8 cellular contexts compared by ENCODE assay signal in the genomic region with DNA sequence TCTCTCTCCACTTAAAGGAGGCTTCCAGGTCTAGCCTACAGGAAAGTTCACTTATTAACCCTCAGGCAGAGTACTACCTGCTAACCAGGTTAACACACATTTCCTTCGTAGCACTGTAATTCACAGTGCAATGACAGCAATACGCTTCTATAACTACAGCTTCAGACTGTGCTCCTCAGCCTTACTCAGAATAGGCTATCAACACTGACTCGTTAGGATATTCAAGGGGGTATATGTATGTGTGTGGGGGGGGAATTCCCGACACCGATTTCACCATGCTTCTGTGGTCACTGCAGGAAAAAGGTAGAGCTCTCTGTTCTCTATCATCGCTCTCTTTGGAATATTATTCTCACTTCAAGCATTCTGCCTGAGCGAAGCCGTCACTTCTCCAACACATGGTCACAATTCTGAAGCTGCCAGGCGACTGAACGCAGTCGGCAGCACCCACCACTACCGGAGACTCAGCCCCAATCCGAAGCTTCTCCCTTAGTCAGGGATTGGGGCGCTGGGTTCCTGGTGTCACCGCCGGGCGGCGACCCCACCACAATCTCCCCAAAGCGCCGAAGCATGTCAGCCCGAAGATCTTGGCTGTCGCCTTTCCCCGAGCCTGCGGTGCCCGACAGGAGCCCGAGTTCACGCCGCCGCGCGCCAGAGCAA. TPM values are rescaled to one million over a fixed set of nuclear protein-coding genes. Genes with fewer than 3 reads are reported as not detected.
DNase-seq lines count a peak whose midpoint lies in the region; ATAC-seq, FAIRE-seq and TF ChIP-seq lines count a peak whose summit lies in the region.

No MANE protein-coding gene starts in this region.

- H3K9me3 ChIP-seq in A549 = no peaks in the 10 kb centered on the region
- no peaks in the 10 kb centered on the region for H3K9me3 ChIP-seq in HUES64 (ENCODE audit: insufficient read depth, low read depth, low read length)
- H3K9me3 ChIP-seq in iPS-18a (ENCODE audit: control insufficient read depth, low read depth, low read length) = no peaks in the 10 kb centered on the region

- peak overlapping the region; percentile 97 for H3K4me2 ChIP-seq in A549

- H3K4me1 ChIP-seq in A549 = peaks cover 22% of the 10 kb centered on the region
- peaks cover 13% of the 10 kb centered on the region for H3K4me1 ChIP-seq in HUES64 (ENCODE audit: insufficient read depth, low read length)
- no peaks in the 10 kb centered on the region for H3K4me1 ChIP-seq in iPS-18a (ENCODE audit: control insufficient read depth, low read depth, low read length)

- H3K27me3 ChIP-seq in HUES64 (ENCODE audit: insufficient read depth, low read length) = no peaks in the 10 kb centered on the region
- no peaks in the 10 kb centered on the region for H3K27me3 ChIP-seq in iPS-18a (ENCODE audit: control insufficient read depth, insufficient read depth, low read length)

- WGBS in A549 (ENCODE audit: missing lambda C conversion rate) = 7% methylated on average over 20 of the region's 31 CpGs
- WGBS in HUES64 = 5% methylated on average over 31 of the region's 31 CpGs

- TF ChIP-seq POLR2A in A549 (IDR thresholded peaks at IDR 0.05; ENCODE audit: low read length) = no peak

- ATAC-seq in A549 = peak; percentile 35 to 58
- ATAC-seq in GM19463 (IDR thresholded peaks at IDR 0.05; ENCODE audit: unreplicated experiment) = peak; percentile 22

- H3K36me3 ChIP-seq in HUES64 (ENCODE audit: insufficient read depth, low read length) (peaks cover 30% of the 10 kb centered on the region), iPS-18a (ENCODE audit: control insufficient read depth, low read depth, low read length) (peaks cover 25% of the 10 kb centered on the region)

- CTCF ChIA-PET in A549 (lab: Yijun Ruan, JAX) = interaction anchor here (0.7 to 6.2 kb wide), 12 partner anchors 10 to 337 kb away, joined by 3 to 102 read pairs (median 6); a partner anchor contains a TSS

- TF ChIP-seq EP300 in A549 (IDR thresholded peaks at IDR 0.05) = no peak

- DNase-seq in A549 (ENCODE audit: low read depth in 1 of 2, low spot score in 1 of 2) = no peak
- DNase-seq in activated naive CD4-positive, alpha-beta T cell treated with anti-CD3 and anti-CD28 coated beads, Interleukin-2, amount 50 U/mL, for 16 hours = peak; percentile 67
- DNase-seq in stimulated activated CD4-positive, alpha-beta T cell treated with anti-CD3 and anti-CD28 coated beads, Interleukin-4, amount 100 ng/mL, for 24 hours = peak; percentile 74
- no peak for DNase-seq in COR-L47 (lab: John Stamatoyannopoulos, UW)
- no peak for DNase-seq in GF-D8 (lab: John Stamatoyannopoulos, UW)

- H3K4me3 ChIP-seq in A549 (peak overlapping the region; percentile 97), HUES64 (ENCODE audit: low read length) (peak overlapping the region; percentile 96), iPS-18a (ENCODE audit: low read length) (peak overlapping the region; percentile 88)

- 0 out of 3 replicates have a peak, but pooled peaks have one; percentile 20 for TF ChIP-seq CTCF in A549 (IDR thresholded peaks at IDR 0.05)

- peak overlapping the region; percentile 99 for H3K9ac ChIP-seq in HUES64 (ENCODE audit: low read depth, low read length)
- peak overlapping the region; percentile 95 for H3K9ac ChIP-seq in iPS-18a (ENCODE audit: low read length)

- TF ChIP-seq RAD21 in A549 (conservative IDR thresholded peaks at IDR 0.05 in 1 of 2, IDR thresholded peaks at IDR 0.05 in 1 of 2) = no peak

- FAIRE-seq in A549 (lab: Jason Lieb, UNC) = no peak

- H3K27ac ChIP-seq in A549 = peak overlapping the region; percentile 96
- peak overlapping the region; percentile 98 for H3K27ac ChIP-seq in HUES64 (ENCODE audit: low read depth, low read length)
- no peak overlapping the region for H3K27ac ChIP-seq in iPS-18a (ENCODE audit: low read length)

- POLR2A ChIA-PET in A549 (lab: Yijun Ruan, JAX) = interaction anchor here (0.5 to 3.8 kb wide), 17 partner anchors 9 to 226 kb away, joined by 3 to 86 read pairs (median 4); a partner anchor contains a TSS

TF ChIP-seq in A549, 52 proteins besides CTCF, POLR2A, EP300 and RAD21:
- no peak for TF ChIP-seq SREBF2 (IDR thresholded peaks at IDR 0.05)
- TF ChIP-seq BHLHE40 (IDR thresholded peaks at IDR 0.05; ENCODE audit: low read depth, low read length) = no peak
- TF ChIP-seq RCOR1 (IDR thresholded peaks at IDR 0.05; ENCODE audit: low read depth, low read length) = no peak
- 0 out of 2 replicates have a peak, but pooled peaks have one; percentile 23 for TF ChIP-seq HOXB5 (CRISPR knock-in tag; IDR thresholded peaks at IDR 0.05)
- TF ChIP-seq FOXS1 (CRISPR knock-in tag; IDR thresholded peaks at IDR 0.05) = no peak
- TF ChIP-seq, protein P1, sequence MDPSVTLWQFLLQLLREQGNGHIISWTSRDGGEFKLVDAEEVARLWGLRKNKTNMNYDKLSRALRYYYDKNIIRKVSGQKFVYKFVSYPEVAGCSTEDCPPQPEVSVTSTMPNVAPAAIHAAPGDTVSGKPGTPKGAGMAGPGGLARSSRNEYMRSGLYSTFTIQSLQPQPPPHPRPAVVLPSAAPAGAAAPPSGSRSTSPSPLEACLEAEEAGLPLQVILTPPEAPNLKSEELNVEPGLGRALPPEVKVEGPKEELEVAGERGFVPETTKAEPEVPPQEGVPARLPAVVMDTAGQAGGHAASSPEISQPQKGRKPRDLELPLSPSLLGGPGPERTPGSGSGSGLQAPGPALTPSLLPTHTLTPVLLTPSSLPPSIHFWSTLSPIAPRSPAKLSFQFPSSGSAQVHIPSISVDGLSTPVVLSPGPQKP (IDR thresholded peaks at IDR 0.05; ENCODE audit: low read depth, low read length) = no peak
- no peak for TF ChIP-seq RNF2 (IDR thresholded peaks at IDR 0.05; ENCODE audit: borderline replicate concordance, low read depth)
- no peak for TF ChIP-seq FOSL2 (IDR thresholded peaks at IDR 0.05)
- no peak for TF ChIP-seq FOSL2 (CRISPR knock-in tag; IDR thresholded peaks at IDR 0.05)
- peak; percentile 79; the same call in 1 of the 2 replicates for TF ChIP-seq KDM5A (IDR thresholded peaks at IDR 0.05)
- TF ChIP-seq NR3C1 (IDR thresholded peaks at IDR 0.05) = no peak

RNA-seq across cellular contexts. Expression of a gene that starts 0.6 kb away (rescaled TPM):
- polyA plus RNA-seq in A549 (2011; rRNA removed) = 40.9 and 43.6 TPM in 2 replicates
- polyA plus RNA-seq in A549 (2012; cell fraction: cytosol; rRNA removed) = 33.7 and 38.1 TPM in 2 replicates
- polyA plus RNA-seq in A549 (2012; cell fraction: nucleus; rRNA removed) = 183 and 227 TPM in 2 replicates
- polyA plus RNA-seq in A549 (2017; fragmentation: RNase III; extraction: RNeasy Plus Mini Kit Qiagen cat#74134 plus additional on column Dnase treatment) = 34.5 to 42.8 TPM (median 35.8 TPM) in 3 replicates
- polyA minus RNA-seq in A549 (2011; rRNA and poly(A)+ RNA removed) = 66.4 and 91.5 TPM in 2 replicates
- 26.4 TPM for polyA plus RNA-seq in HUES64 (2013, experiment 1 of 2)
- 30.3 TPM for polyA plus RNA-seq in HUES64 (2013, experiment 2 of 2)

RNA-seq across cellular contexts. Expression of a gene that starts 0.9 kb away (rescaled TPM):
- polyA plus RNA-seq in A549 (2011; rRNA removed) (144 and 157 TPM in 2 replicates), A549 (2017; fragmentation: RNase III; extraction: RNeasy Plus Mini Kit Qiagen cat#74134 plus additional on column Dnase treatment) (161 to 164 TPM (median 163 TPM) in 3 replicates)
- 148 and 176 TPM in 2 replicates for polyA plus RNA-seq in A549 (2012; cell fraction: cytosol; rRNA removed)
- 91.3 and 93.4 TPM in 2 replicates for polyA plus RNA-seq in A549 (2012; cell fraction: nucleus; rRNA removed)
- 76.8 and 97.2 TPM in 2 replicates for polyA minus RNA-seq in A549 (2011; rRNA and poly(A)+ RNA removed)
- polyA plus RNA-seq in HUES64 (2013, experiment 1 of 2) = 97.2 TPM
- polyA plus RNA-seq in HUES64 (2013, experiment 2 of 2) = 95.4 TPM

RNA-seq across cellular contexts. Expression of a gene that starts 10.2 kb away (rescaled TPM):
- polyA plus RNA-seq in A549 (2011; rRNA removed) (61.0 and 71.4 TPM in 2 replicates), A549 (2017; fragmentation: RNase III; extraction: RNeasy Plus Mini Kit Qiagen cat#74134 plus additional on column Dnase treatment) (22.2 to 24.6 TPM (median 23.9 TPM) in 3 replicates)
- polyA plus RNA-seq in A549 (2012; cell fraction: cytosol; rRNA removed) = 57.0 and 65.8 TPM in 2 replicates
- 46.6 and 47.8 TPM in 2 replicates for polyA plus RNA-seq in A549 (2012; cell fraction: nucleus; rRNA removed)
- polyA minus RNA-seq in A549 (2011; rRNA and poly(A)+ RNA removed) = 70.5 and 70.8 TPM in 2 replicates
- 10.3 TPM for polyA plus RNA-seq in HUES64 (2013, experiment 1 of 2)
- 16.5 TPM for polyA plus RNA-seq in HUES64 (2013, experiment 2 of 2)

RNA-seq across cellular contexts. Expression of a gene that starts 28.4 kb away (rescaled TPM):
- 14.8 and 15.3 TPM in 2 replicates for polyA plus RNA-seq in A549 (2011; rRNA removed)
- polyA plus RNA-seq in A549 (2012; cell fraction: cytosol; rRNA removed) = 32.0 and 35.2 TPM in 2 replicates
- polyA plus RNA-seq in A549 (2012; cell fraction: nucleus; rRNA removed) = 27.7 and 28.9 TPM in 2 replicates
- 13.7 to 16.4 TPM (median 14.9 TPM) in 3 replicates for polyA plus RNA-seq in A549 (2017; fragmentation: RNase III; extraction: RNeasy Plus Mini Kit Qiagen cat#74134 plus additional on column Dnase treatment)
- 14.5 and 15.7 TPM in 2 replicates for polyA minus RNA-seq in A549 (2011; rRNA and poly(A)+ RNA removed)
- 15.7 TPM for polyA plus RNA-seq in HUES64 (2013, experiment 1 of 2)
- polyA plus RNA-seq in HUES64 (2013, experiment 2 of 2) = 11.3 TPM

RNA-seq across cellular contexts. Expression of a gene that starts 55.3 kb away (rescaled TPM):
- 110 and 124 TPM in 2 replicates for polyA plus RNA-seq in A549 (2011; rRNA removed)
- 203 and 209 TPM in 2 replicates for polyA plus RNA-seq in A549 (2012; cell fraction: cytosol; rRNA removed)
- polyA plus RNA-seq in A549 (2012; cell fraction: nucleus; rRNA removed) = 485 and 663 TPM in 2 replicates
- polyA plus RNA-seq in A549 (2017; fragmentation: RNase III; extraction: RNeasy Plus Mini Kit Qiagen cat#74134 plus additional on column Dnase treatment) = 83.4 to 87.1 TPM (median 84.1 TPM) in 3 replicates
- polyA minus RNA-seq in A549 (2011; rRNA and poly(A)+ RNA removed) = 109 and 125 TPM in 2 replicates
- 64.5 TPM for polyA plus RNA-seq in HUES64 (2013, experiment 1 of 2)
- 66.4 TPM for polyA plus RNA-seq in HUES64 (2013, experiment 2 of 2)

Comparison
In these comparisons a context has a peak if more than half of its experiments do, and no peak if none do; other contexts are left out.
1. DNase-seq: peak in activated naive CD4-positive, alpha-beta T cell treated with anti-CD3 and anti-CD28 coated beads, Interleukin-2, amount 50 U/mL, for 16 hours (single experiment) and stimulated activated CD4-positive, alpha-beta T cell treated with anti-CD3 and anti-CD28 coated beads, Interleukin-4, amount 100 ng/mL, for 24 hours (single experiment); none in A549 (0 of 2), COR-L47 (single experiment) and GF-D8 (single experiment).
2. Peak in every context shown above with its lines, with median percentiles within 50 percentile points of each other: H3K4me3 ChIP-seq.